In genomic region chr17:81512984-81513668, GRCh38 we compare ENCODE assay signal across 8 cellular contexts. TPM values are rescaled to one million over a fixed set of nuclear protein-coding genes. Genes with fewer than 3 reads are reported as not detected.
A peak's percentile ranks its signal among the peaks of the same experiment; 100 is the strongest.
DNase-seq lines count a peak whose midpoint lies in the region; ATAC-seq and TF ChIP-seq lines count a peak whose summit lies in the region.

No MANE protein-coding gene starts in this region.

- ATAC-seq in GM21737 (IDR thresholded peaks at IDR 0.05; ENCODE audit: unreplicated experiment) = peak; percentile 9
- ATAC-seq in thoracic aorta (ENCODE audit: insufficient number of reproducible peaks, low FRiP score, low read depth) = peak; percentile 0
- ATAC-seq in GM21717 (IDR thresholded peaks at IDR 0.05; ENCODE audit: unreplicated experiment) = no peak

- H3K27ac ChIP-seq in C4-2B (peak overlapping the region; percentile 94), muscle layer of duodenum (ENCODE audit: low read length) (peak overlapping the region; percentile 97), thoracic aorta (peak overlapping the region; percentile 99 to 100)

- H3K4me1 ChIP-seq in muscle layer of duodenum (ENCODE audit: control insufficient read depth in 1 of 2, insufficient read depth in 2 of 2, low read length in 2 of 2) (peaks cover 9 to 41% of the 10 kb centered on the region in 2 donors), thoracic aorta (ENCODE audit: control insufficient read depth in 1 of 2, low read depth in 2 of 2) (peaks cover 23 to 28% of the 10 kb centered on the region in 2 donors)

- H3K4me3 ChIP-seq in epithelial cell of proximal tubule (ENCODE audit: low read depth, low read length) (peak overlapping the region; percentile 65), muscle layer of duodenum (ENCODE audit: low read depth in 1 of 2, low read length in 2 of 2) (peak overlapping the region; percentile 60 to 89), thoracic aorta (peak overlapping the region; percentile 99)

- TF ChIP-seq CTCF in C4-2B (conservative IDR thresholded peaks at IDR 0.05) = no peak
- TF ChIP-seq CTCF in epithelial cell of proximal tubule (conservative IDR thresholded peaks at IDR 0.05; ENCODE audit: low read depth, low read length) = no peak
- no peak for TF ChIP-seq CTCF in thoracic aorta (IDR thresholded peaks at IDR 0.05)

- DNase-seq in NCI-H2196 treated with DMSO at 0.1 percent for 48 hours (lab: John Stamatoyannopoulos, UW; ENCODE audit: unreplicated experiment) (peak; percentile 74), epithelial cell of proximal tubule (ENCODE audit: low read depth) (no peak), thoracic aorta (ENCODE audit: low spot score) (no peak)
- DNase-seq in activated CD8-positive, alpha-beta memory T cell treated with anti-CD3 and anti-CD28 coated beads, Interleukin-2, amount 50 U/mL, for 48 hours = peak; percentile 87

- H3K27me3 ChIP-seq in muscle layer of duodenum (ENCODE audit: low read depth, low read length) = no peaks in the 10 kb centered on the region
- H3K27me3 ChIP-seq in thoracic aorta (replicated peaks; ENCODE audit: insufficient read depth) = no peaks in the 10 kb centered on the region

- peaks cover 31 to 37% of the 10 kb centered on the region in 2 donors for H3K36me3 ChIP-seq in muscle layer of duodenum (ENCODE audit: control insufficient read depth in 1 of 2, insufficient read depth in 2 of 2, low read length in 2 of 2)
- H3K36me3 ChIP-seq in thoracic aorta = peaks cover 39% of the 10 kb centered on the region

- H3K9me3 ChIP-seq in muscle layer of duodenum (ENCODE audit: control insufficient read depth in 1 of 2, low read length in 2 of 2) (no peaks in the 10 kb centered on the region), thoracic aorta (no peaks in the 10 kb centered on the region)

RNA-seq across cellular contexts. Expression of gene ACTG1, which starts 0.5 kb away (rescaled TPM):
- total RNA-seq in epithelial cell of proximal tubule = 8,322 and 8,951 TPM in 2 replicates
- 1,000 to 10,000 TPM; 4,421 to 4,935 TPM for total RNA-seq in thoracic aorta

RNA-seq across cellular contexts. Expression of gene FSCN2, which starts 15.1 kb away (rescaled TPM):
- total RNA-seq in epithelial cell of proximal tubule (0.51 TPM in 1 of 2 replicates, not detected in the other), thoracic aorta (1 to 10 TPM; 4.2 to 9.2 TPM)

RNA-seq across cellular contexts. Expression of gene FAAP100, which starts 39.0 kb away (rescaled TPM):
- 33.8 and 38.2 TPM in 2 replicates for total RNA-seq in epithelial cell of proximal tubule
- total RNA-seq in thoracic aorta = 10 to 100 TPM; 43.2 to 57.9 TPM

Comparison
In these comparisons a context has a peak if more than half of its experiments do, and no peak if none do; other contexts are left out.
1. DNase-seq: peak in NCI-H2196 treated with DMSO at 0.1 percent for 48 hours (single experiment) and activated CD8-positive, alpha-beta memory T cell treated with anti-CD3 and anti-CD28 coated beads, Interleukin-2, amount 50 U/mL, for 48 hours (single experiment); none in epithelial cell of proximal tubule (single experiment) and thoracic aorta (single experiment).
2. Peak in every context shown above with its lines, with median percentiles within 50 percentile points of each other: H3K27ac ChIP-seq and H3K4me3 ChIP-seq.